In genomic region chr7:138981332-138982203, GRCh38 we compare ENCODE assay signal across 8 cellular contexts. TPM values are rescaled to one million over a fixed set of nuclear protein-coding genes. Genes with fewer than 3 reads are reported as not detected.
DNase-seq lines count a peak whose midpoint lies in the region; ATAC-seq and TF ChIP-seq lines count a peak whose summit lies in the region.

Gene KIAA1549 (minus strand): TSS chr7:138981389. CDS start chr7:138981269, 120 bp downstream.

- H3K36me3 ChIP-seq in Panc1 (ENCODE audit: control insufficient read depth, insufficient read depth, low read length) (no peaks in the 10 kb centered on the region), gastroesophageal sphincter (no peaks in the 10 kb centered on the region), upper lobe of right lung (no peaks in the 10 kb centered on the region)

- in situ Hi-C loops in Panc1 (cut with HindIII; ENCODE audit: low pct_unique_long_range_greater_than_20kb, low sequenced_read_pairs) = no loop called here

- intact Hi-C loops in Panc1 (cut with micrococcal nuclease; ENCODE audit: unreplicated experiment) = loop anchor here (10.0 kb wide), 1 partner anchor 97 kb away; no protein-coding TSS in a partner anchor
- intact Hi-C loops in upper lobe of right lung (cut with DNase I) = no loop called here

- DNase-seq in COR-L47 (lab: John Stamatoyannopoulos, UW) (peak; percentile 59), Panc1 (ENCODE audit: low read depth, low spot score) (no peak), omental fat pad (ENCODE audit: low spot score) (no peak), upper lobe of right lung (peak; percentile 86)
- peak; percentile 52 for DNase-seq in activated naive CD4-positive, alpha-beta T cell treated with Interleukin-2 at 50 U/mL for 16 hours

- CTCF ChIA-PET in Panc1 (lab: Charles Lee) = interaction anchor here (0.7 kb wide), 1 partner anchor 95 kb away, joined by 3 read pairs; no protein-coding TSS in a partner anchor

- peak within 1 kb of the TSS; percentile 81 for H3K27ac ChIP-seq in Panc1 (ENCODE audit: low read length)
- peak within 1 kb of the TSS in 3 of 4 donors; percentile 66 to 78 (median 73) for H3K27ac ChIP-seq in gastroesophageal sphincter
- H3K27ac ChIP-seq in upper lobe of right lung = no peak within 1 kb of the TSS

- no peaks in the 10 kb centered on the region for H3K9me3 ChIP-seq in Panc1 (ENCODE audit: control insufficient read depth, insufficient read depth, low read depth, low read length)
- no peaks in the 10 kb centered on the region for H3K9me3 ChIP-seq in gastroesophageal sphincter
- H3K9me3 ChIP-seq in upper lobe of right lung = no peaks in the 10 kb centered on the region

- POLR2A ChIA-PET in Panc1 (lab: Charles Lee) = interaction anchor here (0.5 kb wide), 1 partner anchor 119 kb away, joined by 4 read pairs; no protein-coding TSS in a partner anchor

- TF ChIP-seq EP300 in gastroesophageal sphincter (IDR thresholded peaks at IDR 0.05) = no peak

- BruUV-seq in Panc1 (replicated peaks; lab: Mats Ljungman, UMichigan) = no TSS peak

- H3K4me1 ChIP-seq in Panc1 (ENCODE audit: control insufficient read depth, insufficient read depth, low read length) = peaks cover 22% of the 10 kb centered on the region
- H3K4me1 ChIP-seq in gastroesophageal sphincter = peaks cover 0 to 22% (median 12%) of the 10 kb centered on the region in 3 donors
- H3K4me1 ChIP-seq in upper lobe of right lung = peaks cover 9% of the 10 kb centered on the region

- peak within 1 kb of the TSS; percentile 78 to 90 for H3K4me3 ChIP-seq in Panc1 (ENCODE audit: low read depth in 2 of 2, low read length in 2 of 2)
- H3K4me3 ChIP-seq in gastroesophageal sphincter = peak within 1 kb of the TSS; percentile 38 to 68
- peak within 1 kb of the TSS; percentile 63 for H3K4me3 ChIP-seq in upper lobe of right lung

- ATAC-seq in GM19452 (IDR thresholded peaks at IDR 0.05; ENCODE audit: unreplicated experiment) (peak; percentile 91), HG03558 (IDR thresholded peaks at IDR 0.05; ENCODE audit: extremely low read depth, unreplicated experiment) (peak; percentile 82), Panc1 (peak; percentile 95), gastroesophageal sphincter (peak; percentile 97), omental fat pad (ENCODE audit: low FRiP score) (peak; percentile 92), upper lobe of right lung (peak; percentile 96)

- H3K27me3 ChIP-seq in Panc1 (ENCODE audit: control insufficient read depth, insufficient read depth, low read length) (no peaks in the 10 kb centered on the region), gastroesophageal sphincter (no peaks in the 10 kb centered on the region), upper lobe of right lung (peaks cover 3% of the 10 kb centered on the region)

- TF ChIP-seq CTCF in Panc1 (IDR thresholded peaks at IDR 0.05) (peak; percentile 82), gastroesophageal sphincter (IDR thresholded peaks at IDR 0.05) (peak in 2 of 4 experiments; percentile 38), omental fat pad (IDR thresholded peaks at IDR 0.05) (no peak), upper lobe of right lung (IDR thresholded peaks at IDR 0.05) (no peak)

- 0 to 2% methylated on average over 4 to 6 of the region's 105 CpGs for WGBS in gastroesophageal sphincter (ENCODE audit: low coverage in 1 of 2), 2 donors

- peak in 1 of 2 donors; percentile 8 for TF ChIP-seq POLR2A in gastroesophageal sphincter (IDR thresholded peaks at IDR 0.05)

RNA-seq across cellular contexts. Expression of gene KIAA1549, which starts in this region (rescaled TPM):
- total RNA-seq in Panc1 (2021; ENCODE audit: unreplicated experiment) = 14.1 TPM
- 9.4 TPM for polyA plus RNA-seq in Panc1 (2012; ENCODE audit: insufficient read length)
- total RNA-seq in gastroesophageal sphincter = 1 to 10 TPM in 3 of 4 donors, under 1 TPM in 1; 0.93 to 3.8 (median 2.0) TPM
- total RNA-seq in omental fat pad = 1 to 10 TPM; 1.2 to 1.6 (median 1.4) TPM
- total RNA-seq in upper lobe of right lung = 5.7 TPM

Comparison
In these comparisons a context has a peak if more than half of its experiments do, and no peak if none do; other contexts are left out.
1. DNase-seq: peak in COR-L47 (single experiment), activated naive CD4-positive, alpha-beta T cell treated with Interleukin-2 at 50 U/mL for 16 hours (single experiment) and upper lobe of right lung (single experiment); none in Panc1 (single experiment) and omental fat pad (single experiment).
2. Peak in every context shown above with its lines, with median percentiles within 50 percentile points of each other: ATAC-seq and H3K4me3 ChIP-seq.